ENCODE assay signal across 1 cellular context in the genomic region with DNA sequence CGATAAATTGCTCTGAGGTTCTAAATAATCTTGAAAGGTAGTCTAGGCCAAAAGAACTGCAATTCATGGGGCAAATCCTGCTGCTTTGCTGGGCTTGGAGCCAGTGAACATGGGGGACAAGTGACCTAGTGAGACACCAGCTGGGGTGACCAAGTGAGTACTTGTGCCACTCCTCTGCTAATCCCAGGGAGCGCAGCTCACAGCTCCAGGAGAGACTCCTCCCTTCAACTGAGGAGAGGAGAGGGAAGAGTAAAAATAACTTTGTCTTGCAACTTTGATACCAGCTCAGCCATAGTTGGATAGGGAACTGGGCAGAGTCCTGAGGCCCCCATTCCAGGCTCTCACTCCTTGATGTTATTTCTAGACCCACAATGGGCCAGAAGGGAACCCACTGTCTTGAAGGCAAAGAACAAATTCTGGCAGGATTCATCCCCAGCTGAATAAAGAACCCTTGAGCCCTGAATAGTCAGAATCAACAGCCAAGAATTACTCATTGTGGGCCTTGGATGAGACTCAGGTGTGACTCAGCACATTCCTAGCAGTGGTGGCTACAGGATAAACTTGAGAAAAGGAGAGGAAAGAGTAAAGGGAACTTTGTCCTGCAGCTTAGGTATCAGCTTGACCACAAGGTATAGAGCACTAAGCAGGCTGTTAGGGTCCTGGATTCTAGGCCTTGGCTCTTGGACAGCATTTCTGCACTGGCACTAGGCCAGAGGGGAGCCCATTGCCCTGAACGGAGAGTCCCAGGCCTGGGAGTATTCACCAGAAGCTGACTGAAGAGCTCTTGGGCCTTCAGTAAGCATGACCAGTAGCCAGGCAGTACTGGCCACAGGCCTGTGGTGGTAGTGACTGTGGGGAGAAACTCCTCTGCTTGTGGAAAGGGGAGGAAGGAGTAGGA.
TF ChIP-seq lines count a peak whose summit lies in the region.

No MANE protein-coding gene starts in this region.

TF ChIP-seq in GM23338, 12 proteins besides CTCF, POLR2A, EP300 and RAD21 (continued from another document):
- TF ChIP-seq, protein P1, sequence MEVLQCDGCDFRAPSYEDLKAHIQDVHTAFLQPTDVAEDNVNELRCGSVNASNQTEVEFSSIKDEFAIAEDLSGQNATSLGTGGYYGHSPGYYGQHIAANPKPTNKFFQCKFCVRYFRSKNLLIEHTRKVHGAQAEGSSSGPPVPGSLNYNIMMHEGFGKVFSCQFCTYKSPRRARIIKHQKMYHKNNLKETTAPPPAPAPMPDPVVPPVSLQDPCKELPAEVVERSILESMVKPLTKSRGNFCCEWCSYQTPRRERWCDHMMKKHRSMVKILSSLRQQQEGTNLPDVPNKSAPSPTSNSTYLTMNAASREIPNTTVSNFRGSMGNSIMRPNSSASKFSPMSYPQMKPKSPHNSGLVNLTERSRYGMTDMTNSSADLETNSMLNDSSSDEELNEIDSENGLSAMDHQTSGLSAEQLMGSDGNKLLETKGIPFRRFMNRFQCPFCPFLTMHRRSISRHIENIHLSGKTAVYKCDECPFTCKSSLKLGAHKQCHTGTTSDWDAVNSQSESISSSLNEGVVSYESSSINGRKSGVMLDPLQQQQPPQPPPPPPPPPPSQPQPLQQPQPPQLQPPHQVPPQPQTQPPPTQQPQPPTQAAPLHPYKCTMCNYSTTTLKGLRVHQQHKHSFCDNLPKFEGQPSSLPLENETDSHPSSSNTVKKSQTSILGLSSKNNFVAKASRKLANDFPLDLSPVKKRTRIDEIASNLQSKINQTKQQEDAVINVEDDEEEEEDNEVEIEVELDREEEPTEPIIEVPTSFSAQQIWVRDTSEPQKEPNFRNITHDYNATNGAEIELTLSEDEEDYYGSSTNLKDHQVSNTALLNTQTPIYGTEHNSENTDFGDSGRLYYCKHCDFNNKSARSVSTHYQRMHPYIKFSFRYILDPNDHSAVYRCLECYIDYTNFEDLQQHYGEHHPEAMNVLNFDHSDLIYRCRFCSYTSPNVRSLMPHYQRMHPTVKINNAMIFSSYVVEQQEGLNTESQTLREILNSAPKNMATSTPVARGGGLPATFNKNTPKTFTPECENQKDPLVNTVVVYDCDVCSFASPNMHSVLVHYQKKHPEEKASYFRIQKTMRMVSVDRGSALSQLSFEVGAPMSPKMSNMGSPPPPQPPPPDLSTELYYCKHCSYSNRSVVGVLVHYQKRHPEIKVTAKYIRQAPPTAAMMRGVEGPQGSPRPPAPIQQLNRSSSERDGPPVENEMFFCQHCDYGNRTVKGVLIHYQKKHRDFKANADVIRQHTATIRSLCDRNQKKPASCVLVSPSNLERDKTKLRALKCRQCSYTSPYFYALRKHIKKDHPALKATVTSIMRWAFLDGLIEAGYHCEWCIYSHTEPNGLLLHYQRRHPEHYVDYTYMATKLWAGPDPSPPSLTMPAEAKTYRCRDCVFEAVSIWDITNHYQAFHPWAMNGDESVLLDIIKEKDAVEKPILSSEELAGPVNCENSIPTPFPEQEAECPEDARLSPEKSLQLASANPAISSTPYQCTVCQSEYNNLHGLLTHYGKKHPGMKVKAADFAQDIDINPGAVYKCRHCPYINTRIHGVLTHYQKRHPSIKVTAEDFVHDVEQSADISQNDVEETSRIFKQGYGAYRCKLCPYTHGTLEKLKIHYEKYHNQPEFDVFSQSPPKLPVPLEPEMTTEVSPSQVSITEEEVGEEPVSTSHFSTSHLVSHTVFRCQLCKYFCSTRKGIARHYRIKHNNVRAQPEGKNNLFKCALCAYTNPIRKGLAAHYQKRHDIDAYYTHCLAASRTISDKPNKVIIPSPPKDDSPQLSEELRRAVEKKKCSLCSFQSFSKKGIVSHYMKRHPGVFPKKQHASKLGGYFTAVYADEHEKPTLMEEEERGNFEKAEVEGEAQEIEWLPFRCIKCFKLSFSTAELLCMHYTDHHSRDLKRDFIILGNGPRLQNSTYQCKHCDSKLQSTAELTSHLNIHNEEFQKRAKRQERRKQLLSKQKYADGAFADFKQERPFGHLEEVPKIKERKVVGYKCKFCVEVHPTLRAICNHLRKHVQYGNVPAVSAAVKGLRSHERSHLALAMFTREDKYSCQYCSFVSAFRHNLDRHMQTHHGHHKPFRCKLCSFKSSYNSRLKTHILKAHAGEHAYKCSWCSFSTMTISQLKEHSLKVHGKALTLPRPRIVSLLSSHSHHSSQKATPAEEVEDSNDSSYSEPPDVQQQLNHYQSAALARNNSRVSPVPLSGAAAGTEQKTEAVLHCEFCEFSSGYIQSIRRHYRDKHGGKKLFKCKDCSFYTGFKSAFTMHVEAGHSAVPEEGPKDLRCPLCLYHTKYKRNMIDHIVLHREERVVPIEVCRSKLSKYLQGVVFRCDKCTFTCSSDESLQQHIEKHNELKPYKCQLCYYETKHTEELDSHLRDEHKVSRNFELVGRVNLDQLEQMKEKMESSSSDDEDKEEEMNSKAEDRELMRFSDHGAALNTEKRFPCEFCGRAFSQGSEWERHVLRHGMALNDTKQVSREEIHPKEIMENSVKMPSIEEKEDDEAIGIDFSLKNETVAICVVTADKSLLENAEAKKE (CRISPR knock-in tag; IDR thresholded peaks at IDR 0.05), result no peak
- TF ChIP-seq, protein P2, sequence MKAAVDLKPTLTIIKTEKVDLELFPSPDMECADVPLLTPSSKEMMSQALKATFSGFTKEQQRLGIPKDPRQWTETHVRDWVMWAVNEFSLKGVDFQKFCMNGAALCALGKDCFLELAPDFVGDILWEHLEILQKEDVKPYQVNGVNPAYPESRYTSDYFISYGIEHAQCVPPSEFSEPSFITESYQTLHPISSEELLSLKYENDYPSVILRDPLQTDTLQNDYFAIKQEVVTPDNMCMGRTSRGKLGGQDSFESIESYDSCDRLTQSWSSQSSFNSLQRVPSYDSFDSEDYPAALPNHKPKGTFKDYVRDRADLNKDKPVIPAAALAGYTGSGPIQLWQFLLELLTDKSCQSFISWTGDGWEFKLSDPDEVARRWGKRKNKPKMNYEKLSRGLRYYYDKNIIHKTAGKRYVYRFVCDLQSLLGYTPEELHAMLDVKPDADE (IDR thresholded peaks at IDR 0.05), result no peak
- no peak for TF ChIP-seq ZNF114 (CRISPR knock-in tag; IDR thresholded peaks at IDR 0.05)
- TF ChIP-seq ZNF331 (CRISPR knock-in tag; IDR thresholded peaks at IDR 0.05; ENCODE audit: low read depth), result no peak
TF ChIP-seq in GM23338: peak in this region for 0.
